Comparison of ENCODE assay signal across 13 cellular contexts in genomic region chr1:155037851-155038441, GRCh38. TPM values are rescaled to one million over a fixed set of nuclear protein-coding genes. Genes with fewer than 3 reads are reported as not detected.
DNase-seq lines count a peak whose midpoint lies in the region; ATAC-seq and TF ChIP-seq lines count a peak whose summit lies in the region.
"Had no signal": no experiment of that assay in that cellular context is flagged by ENCODE, and none has a peak within 500 bp of the region (broad histone marks: within the 10 kb centered on the region; RNA-seq: fewer than 3 reads in every experiment).

No MANE protein-coding gene starts in this region.

- H3K4me3 Mint-ChIP-seq in endothelial cell (ENCODE audit: unreplicated experiment) (no peak overlapping the region), type B pancreatic cell (no peak overlapping the region)

- no TSS peak for BruUV-seq in PC-9 (replicated peaks; lab: Mats Ljungman, UMichigan)

- POLR2A ChIA-PET in PC-9 (lab: Charles Lee; ENCODE audit: unreplicated experiment): interaction anchor here (0.5 to 0.7 kb wide), 4 partner anchors 15 to 157 kb away, joined by 3 read pairs; no protein-coding TSS in a partner anchor

- 79% methylated on average over 6 of the region's 6 CpGs for WGBS in right lobe of liver (ENCODE audit: insufficient coverage, low coverage, low lambda C conversion rate, missing lambda C conversion rate)

- no peak for TF ChIP-seq POLR2A in right lobe of liver (IDR thresholded peaks at IDR 0.05)

- no peaks in the 10 kb centered on the region for H3K79me2 ChIP-seq in PC-9 (ENCODE audit: low read depth)

- peak overlapping the region; percentile 53 for H3K27ac ChIP-seq in PC-9
- no peak overlapping the region for H3K27ac ChIP-seq in right lobe of liver

- H3F3A ChIP-seq in PC-9 (ENCODE audit: insufficient read depth, low read depth): peaks cover 25% of the 10 kb centered on the region

- H3K4me2 ChIP-seq in PC-9: peak overlapping the region; percentile 52

- H3K27me3 Mint-ChIP-seq in endothelial cell (ENCODE audit: unreplicated experiment) (peaks cover 13% of the 10 kb centered on the region), type B pancreatic cell (peaks cover 7% of the 10 kb centered on the region)

- H3K27ac Mint-ChIP-seq in endothelial cell (ENCODE audit: unreplicated experiment): peak overlapping the region; percentile 3
- peak overlapping the region; percentile 44 for H3K27ac Mint-ChIP-seq in type B pancreatic cell

- H3K36me3 Mint-ChIP-seq in endothelial cell (ENCODE audit: low read depth, unreplicated experiment) (peaks cover 4% of the 10 kb centered on the region), type B pancreatic cell (no peaks in the 10 kb centered on the region)

- H3K4me3 ChIP-seq in PC-9 (no peak overlapping the region), right lobe of liver (no peak overlapping the region)

- H3K9me3 Mint-ChIP-seq in endothelial cell (ENCODE audit: unreplicated experiment): no peaks in the 10 kb centered on the region
- no peaks in the 10 kb centered on the region for H3K9me3 Mint-ChIP-seq in type B pancreatic cell

- CTCF ChIA-PET in PC-9 (lab: Charles Lee): interaction anchor here (0.5 to 1.6 kb wide), 6 partner anchors 13 to 67 kb away, joined by 3 to 6 read pairs (median 4); partner anchors contain the start of genes ADAM15 and SHC1

- peak; percentile 74 for ATAC-seq in left colon
- no peak for ATAC-seq in right lobe of liver

- H3K27me3 ChIP-seq in PC-9 (ENCODE audit: insufficient read depth, low read depth) (no peaks in the 10 kb centered on the region), right lobe of liver (no peaks in the 10 kb centered on the region)

- intact Hi-C loops in PC-9 (cut with micrococcal nuclease; ENCODE audit: unreplicated experiment) (loop anchor here (2.0 kb wide), 1 partner anchor 15 kb away; no protein-coding TSS in a partner anchor), left colon (cut with DNase I, micrococcal nuclease) (no loop called here), right lobe of liver (cut with DNase I) (no loop called here)

- no peaks in the 10 kb centered on the region for H4K20me1 ChIP-seq in PC-9 (ENCODE audit: insufficient read depth)

- no peaks in the 10 kb centered on the region for H3K9me3 ChIP-seq in PC-9 (ENCODE audit: insufficient read depth, low read depth)
- H3K9me3 ChIP-seq in right lobe of liver: no peaks in the 10 kb centered on the region

- H3K4me1 ChIP-seq in PC-9 (replicated peaks; ENCODE audit: insufficient read depth) (peaks cover 28% of the 10 kb centered on the region), right lobe of liver (peaks cover 0 to 14% (median 4%) of the 10 kb centered on the region in 4 donors)

- DNase-seq in PC-9 (peak; percentile 45 to 53), endothelial cell (ENCODE audit: low spot score) (no peak), left colon (peak; percentile 37 to 61), type B pancreatic cell (ENCODE audit: extremely low spot score, unreplicated experiment) (no peak), right lobe of liver (no peak), NAMALWA (ENCODE audit: low spot score) (no peak), germinal center (ENCODE audit: low spot score) (no peak)
- DNase-seq: NCI-H1105 treated with DMSO at 0.1 percent for 48 hours, NCI-H187 treated with DMSO at 0.1 percent for 48 hours, NCI-H446 treated with DMSO at 0.1 percent for 48 hours, NCI-H774 had no signal

- TF ChIP-seq CTCF in PC-9 (conservative IDR thresholded peaks at IDR 0.05) (no peak), endothelial cell (IDR thresholded peaks at IDR 0.05; ENCODE audit: unreplicated experiment) (no peak), type B pancreatic cell (conservative IDR thresholded peaks at IDR 0.05) (no peak), right lobe of liver (IDR thresholded peaks at IDR 0.05) (no peak)

- H2AFZ ChIP-seq in PC-9: no peak overlapping the region

- H3K4me1 Mint-ChIP-seq in endothelial cell (ENCODE audit: unreplicated experiment) (peaks cover 54% of the 10 kb centered on the region), type B pancreatic cell (ENCODE audit: unreplicated experiment) (no peaks in the 10 kb centered on the region)

- H3K36me3 ChIP-seq in PC-9 (ENCODE audit: low read depth): no peaks in the 10 kb centered on the region
- no peaks in the 10 kb centered on the region for H3K36me3 ChIP-seq in right lobe of liver

- H3K9me2 ChIP-seq in PC-9 (ENCODE audit: insufficient read depth): no peaks in the 10 kb centered on the region

RNA-seq across cellular contexts. Expression of gene DCST1, which starts 4.3 kb away (rescaled TPM):
- total RNA-seq in PC-9 (2021) (0.22 and 0.43 TPM in 2 replicates), endothelial cell (ENCODE audit: unreplicated experiment) (not detected), left colon (under 1 TPM in 1 of 2 donors, not detected in 1; 0.21 TPM), type B pancreatic cell (ENCODE audit: low replicate concordance) (not detected in 2 replicates), right lobe of liver (not detected)
- total RNA-seq: Daoy, RPMI7951 had no signal

RNA-seq across cellular contexts. Expression of gene DCST2, which starts 4.4 kb away (rescaled TPM):
- total RNA-seq in PC-9 (2021): 4.4 and 4.7 TPM in 2 replicates
- 2.8 TPM for total RNA-seq in endothelial cell (ENCODE audit: unreplicated experiment)
- 1 to 10 TPM; 1.5 to 3.6 TPM for total RNA-seq in left colon
- total RNA-seq in type B pancreatic cell (ENCODE audit: low replicate concordance): 1.6 and 2.4 TPM in 2 replicates
- total RNA-seq in right lobe of liver: 1 to 10 TPM in 1 of 6 experiments, under 1 TPM in 4, not detected in 1; 0.72 to 1.4 (median 0.81) TPM
- total RNA-seq: Daoy, RPMI7951 had no signal

RNA-seq across cellular contexts. Expression of gene ADAM15, which starts 13.2 kb away (rescaled TPM):
- total RNA-seq in PC-9 (2021): 187 and 195 TPM in 2 replicates
- 382 TPM for total RNA-seq in endothelial cell (ENCODE audit: unreplicated experiment)
- 100 to 1,000 TPM in 1 of 2 donors, 10 to 100 TPM in 1; 88.9 to 160 TPM for total RNA-seq in left colon
- 61.9 and 69.0 TPM in 2 replicates for total RNA-seq in type B pancreatic cell (ENCODE audit: low replicate concordance)
- 10 to 100 TPM; 16.2 to 33.9 (median 26.4) TPM for total RNA-seq in right lobe of liver

RNA-seq across cellular contexts. Expression of gene EFNA4, which starts 25.6 kb away (rescaled TPM):
- total RNA-seq in PC-9 (2021) (14.0 and 17.3 TPM in 2 replicates), endothelial cell (ENCODE audit: unreplicated experiment) (25.2 TPM), left colon (10 to 100 TPM; 23.0 to 33.5 TPM), type B pancreatic cell (ENCODE audit: low replicate concordance) (21.2 and 22.1 TPM in 2 replicates), right lobe of liver (1 to 10 TPM; 2.3 to 6.4 (median 3.0) TPM)

RNA-seq across cellular contexts. Expression of gene ZBTB7B, which starts 35.3 kb away (rescaled TPM):
- total RNA-seq in PC-9 (2021) (38.6 and 44.1 TPM in 2 replicates), endothelial cell (ENCODE audit: unreplicated experiment) (23.3 TPM), left colon (100 to 1,000 TPM; 248 to 326 TPM), type B pancreatic cell (ENCODE audit: low replicate concordance) (38.1 and 75.9 TPM in 2 replicates), right lobe of liver (10 to 100 TPM; 35.0 to 83.8 (median 38.8) TPM)

Comparison
In these comparisons a context has a peak if more than half of its experiments do, and no peak if none do; other contexts are left out.
1. DNase-seq: peak in PC-9 (2 of 2) and left colon (2 of 2); none in endothelial cell (single experiment), type B pancreatic cell (single experiment), right lobe of liver (0 of 3), NAMALWA (single experiment) and germinal center (single experiment).